11 cellular contexts compared by ENCODE assay signal in the genomic region with DNA sequence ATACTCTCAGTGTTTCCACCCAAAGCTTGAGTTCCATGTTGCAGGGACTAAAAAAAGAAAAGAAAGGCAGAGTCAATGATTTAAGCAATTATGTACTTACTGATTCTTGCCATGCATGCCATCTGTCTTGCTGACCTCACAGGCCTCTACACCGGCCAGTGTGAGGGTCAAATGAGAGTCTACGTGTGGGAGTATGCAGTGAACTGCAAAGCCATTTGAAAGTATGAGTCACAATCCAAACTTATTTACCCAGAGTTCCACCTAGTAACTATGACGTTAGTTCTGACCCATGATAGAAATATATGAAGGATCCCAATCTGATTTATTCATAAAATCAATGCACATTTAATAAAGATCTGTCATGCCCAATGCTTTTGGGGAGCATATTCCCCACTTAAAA. TPM values are rescaled to one million over a fixed set of nuclear protein-coding genes. Genes with fewer than 3 reads are reported as not detected.
DNase-seq lines count a peak whose midpoint lies in the region; ATAC-seq and TF ChIP-seq lines count a peak whose summit lies in the region.
"Had no signal": no experiment of that assay in that cellular context is flagged by ENCODE, and none has a peak within 500 bp of the region (broad histone marks: within the 10 kb centered on the region; RNA-seq: fewer than 3 reads in every experiment).

No MANE protein-coding gene starts in this region.

- H3K27ac ChIP-seq in left ventricle myocardium inferior (replicated peaks) (peak overlapping the region; percentile 24), right atrium auricular region (no peak overlapping the region), WERI-Rb-1 (no peak overlapping the region), gastrocnemius medialis (no peak overlapping the region)
- H3K27ac ChIP-seq: coronary artery, parathyroid adenoma had no signal

- TF ChIP-seq POLR2A in gastrocnemius medialis (IDR thresholded peaks at IDR 0.05), result no peak

- TF ChIP-seq CTCF in left ventricle myocardium inferior (IDR thresholded peaks at IDR 0.05; ENCODE audit: borderline replicate concordance) (no peak), right atrium auricular region (IDR thresholded peaks at IDR 0.05) (no peak), WERI-Rb-1 (IDR thresholded peaks at IDR 0.05; ENCODE audit: low read depth, low read length) (no peak), gastrocnemius medialis (IDR thresholded peaks at IDR 0.05 in 4 of 5, conservative IDR thresholded peaks at IDR 0.05 in 1 of 5) (no peak)

- in situ Hi-C loops in gastrocnemius medialis (cut with MboI; ENCODE audit: low sequenced_read_pairs in 4 of 4), result no loop called here

- intact Hi-C loops in left ventricle myocardium inferior (cut with micrococcal nuclease) (no loop called here), gastrocnemius medialis (cut with DNase I; ENCODE audit: low total_unique reads) (no loop called here)

- no peaks in the 10 kb centered on the region for H3K36me3 ChIP-seq in left ventricle myocardium inferior
- no peaks in the 10 kb centered on the region for H3K36me3 ChIP-seq in right atrium auricular region
- no peaks in the 10 kb centered on the region for H3K36me3 ChIP-seq in WERI-Rb-1
- no peaks in the 10 kb centered on the region for H3K36me3 ChIP-seq in gastrocnemius medialis

- H3K9me3 ChIP-seq in left ventricle myocardium inferior (replicated peaks) (no peaks in the 10 kb centered on the region), right atrium auricular region (no peaks in the 10 kb centered on the region), WERI-Rb-1 (ENCODE audit: severe bottlenecking) (no peaks in the 10 kb centered on the region), gastrocnemius medialis (no peaks in the 10 kb centered on the region)

- H3K4me1 ChIP-seq in left ventricle myocardium inferior (peaks cover 95% of the 10 kb centered on the region), right atrium auricular region (peaks cover 0 to 23% of the 10 kb centered on the region in 2 donors), gastrocnemius medialis (no peaks in the 10 kb centered on the region)
- H3K4me1 ChIP-seq: parathyroid adenoma had no signal

- ATAC-seq in HG03175 (IDR thresholded peaks at IDR 0.05; ENCODE audit: unreplicated experiment) (peak; percentile 66), gastrocnemius medialis (no peak)

- DNase-seq in left ventricle myocardium inferior (no peak), right atrium auricular region (ENCODE audit: low spot score) (no peak), WERI-Rb-1 (peak; percentile 39), stromal cell of bone marrow (ENCODE audit: low read depth) (peak; percentile 76), NCI-H345 (lab: John Stamatoyannopoulos, UW) (no peak), amygdala (lab: John Stamatoyannopoulos, UW) (no peak), gastrocnemius medialis (no peak)
- DNase-seq: activated T-cell treated with anti-CD3 and anti-CD28 coated beads, Interleukin-2, amount 50 U/mL, for 24 hours had no signal

- H3K27me3 ChIP-seq in left ventricle myocardium inferior (ENCODE audit: low read depth), result no peaks in the 10 kb centered on the region
- H3K27me3 ChIP-seq in right atrium auricular region, result no peaks in the 10 kb centered on the region
- no peaks in the 10 kb centered on the region for H3K27me3 ChIP-seq in WERI-Rb-1 (ENCODE audit: insufficient read depth, low read depth, severe bottlenecking)
- no peaks in the 10 kb centered on the region for H3K27me3 ChIP-seq in gastrocnemius medialis

- no peak overlapping the region for H3K4me3 ChIP-seq in left ventricle myocardium inferior
- H3K4me3 ChIP-seq in right atrium auricular region, result no peak overlapping the region
- H3K4me3 ChIP-seq in WERI-Rb-1 (ENCODE audit: low read depth, low read length), result no peak overlapping the region
- no peak overlapping the region for H3K4me3 ChIP-seq in gastrocnemius medialis
- H3K4me3 ChIP-seq: coronary artery had no signal

RNA-seq across cellular contexts. Expression of gene PDE1C, which starts 26.5 kb away (rescaled TPM):
- total RNA-seq in left ventricle myocardium inferior (207 TPM), right atrium auricular region (10 to 100 TPM; 35.7 to 47.8 TPM), gastrocnemius medialis (1 to 10 TPM in 1 of 4 donors, under 1 TPM in 3; 0.46 to 1.2 (median 0.67) TPM)

Comparison
In these comparisons a context has a peak if more than half of its experiments do, and no peak if none do; other contexts are left out.
1. DNase-seq: peak in WERI-Rb-1 (single experiment) and stromal cell of bone marrow (single experiment); none in left ventricle myocardium inferior (single experiment), right atrium auricular region (single experiment), NCI-H345 (single experiment), amygdala (0 of 56) and gastrocnemius medialis (0 of 2).
2. RNA of gene PDE1C, which starts 26.5 kb away (total RNA-seq): 207 TPM in left ventricle myocardium inferior (single experiment) and 35.7 to 47.8 TPM in right atrium auricular region; 0.46 to 1.2 TPM in gastrocnemius medialis; every median in the first group is over 10 times any median in the second.